Comparison of ENCODE assay signal across 30 cellular contexts in genomic region chr2:154992826-154993225, GRCh38.
A peak's percentile ranks its signal among the peaks of the same experiment; 100 is the strongest.
DNase-seq lines count a peak whose midpoint lies in the region; ATAC-seq and TF ChIP-seq lines count a peak whose summit lies in the region.
"Had no signal": no experiment of that assay in that cellular context is flagged by ENCODE, and none has a peak within 500 bp of the region (broad histone marks: within the 10 kb centered on the region; RNA-seq: fewer than 3 reads in every experiment).

No MANE protein-coding gene starts in this region.

- H3F3A ChIP-seq in OCI-LY1 (ENCODE audit: insufficient read depth, low read length) = no peaks in the 10 kb centered on the region

- H3K27ac Mint-ChIP-seq in Calu3 (ENCODE audit: unreplicated experiment) = no peak overlapping the region
- H3K27ac Mint-ChIP-seq: activated B cell treated with CpG ODN at 0.5 μM for 24 hours; activated naive CD4-positive, alpha-beta T cell treated with anti-CD3 and anti-CD28 coated beads, Interleukin-2, amount 10 ng/mL, durations not matched to agents 7 days and 5 days; memory B cell; stimulated activated effector memory CD8-positive, alpha-beta T cell treated with anti-CD3 and anti-CD28 coated beads, Interleukin-12 subunit alpha, Interleukin-12 subunit beta, amount 100 ng/mL, for 72 hours; type B pancreatic cell had no signal

- H3K4me3 Mint-ChIP-seq in Calu3 (ENCODE audit: low read depth, unreplicated experiment) = no peak overlapping the region
- H3K4me3 Mint-ChIP-seq: activated B cell treated with CpG ODN at 0.5 μM for 24 hours; activated naive CD4-positive, alpha-beta T cell treated with anti-CD3 and anti-CD28 coated beads, Interleukin-2, amount 10 ng/mL, durations not matched to agents 7 days and 5 days; memory B cell; stimulated activated effector memory CD8-positive, alpha-beta T cell treated with anti-CD3 and anti-CD28 coated beads, Interleukin-12 subunit alpha, Interleukin-12 subunit beta, amount 100 ng/mL, for 72 hours; type B pancreatic cell had no signal

- H3K4me3 ChIP-seq in OCI-LY1 (ENCODE audit: low read depth, low read length, poor library complexity, severe bottlenecking) = no peak overlapping the region
- H3K4me3 ChIP-seq: BLaER1, esophagus muscularis mucosa, hepatocyte, SJSA1 had no signal

- CTCF ChIA-PET in Calu3 (lab: Charles Lee) = no interaction called here

- H3K9me3 Mint-ChIP-seq in Calu3 (ENCODE audit: low read depth, unreplicated experiment) = no peaks in the 10 kb centered on the region
- H3K9me3 Mint-ChIP-seq: type B pancreatic cell had no signal

- H3K27me3 ChIP-seq in OCI-LY1 (ENCODE audit: insufficient read depth, low read length) = no peaks in the 10 kb centered on the region
- H3K27me3 ChIP-seq: BLaER1, esophagus muscularis mucosa, foreskin keratinocyte, hepatocyte, SJSA1 had no signal

- no peaks in the 10 kb centered on the region for H3K36me3 ChIP-seq in OCI-LY1 (ENCODE audit: insufficient read depth, low read length)
- H3K36me3 ChIP-seq: BLaER1, esophagus muscularis mucosa, SJSA1 had no signal

- no peaks in the 10 kb centered on the region for H3K4me1 Mint-ChIP-seq in Calu3 (ENCODE audit: low read depth, unreplicated experiment)
- H3K4me1 Mint-ChIP-seq: activated B cell treated with CpG ODN at 0.5 μM for 24 hours; activated naive CD4-positive, alpha-beta T cell treated with anti-CD3 and anti-CD28 coated beads, Interleukin-2, amount 10 ng/mL, durations not matched to agents 7 days and 5 days; memory B cell; stimulated activated effector memory CD8-positive, alpha-beta T cell treated with anti-CD3 and anti-CD28 coated beads, Interleukin-12 subunit alpha, Interleukin-12 subunit beta, amount 100 ng/mL, for 72 hours had no signal

- TF ChIP-seq CTCF in OCI-LY1 (IDR thresholded peaks at IDR 0.05; ENCODE audit: low read length) = no peak
- TF ChIP-seq CTCF in Calu3 (IDR thresholded peaks at IDR 0.05; ENCODE audit: unreplicated experiment) = no peak

- H3K9ac ChIP-seq in OCI-LY1 (ENCODE audit: low read length) = peak overlapping the region; percentile 6; the same call in 1 of the 2 replicates
- H3K9ac ChIP-seq: BLaER1 had no signal

- DNase-seq in NCI-H2227 treated with DMSO at 0.1 percent for 48 hours (lab: John Stamatoyannopoulos, UW) (peak; percentile 20), NCI-H2227 (lab: John Stamatoyannopoulos, UW; ENCODE audit: unreplicated experiment) (no peak), H4 (ENCODE audit: low spot score) (peak; percentile 27), medulla oblongata (ENCODE audit: extremely low spot score) (peak; percentile 2), Calu3 (no peak), HPDE6-E6E7 (ENCODE audit: extremely low spot score) (no peak)
- DNase-seq: ACHN; activated B cell treated with CpG ODN at 0.5 μM for 24 hours; activated CD4-positive, alpha-beta T cell treated with anti-CD3 and anti-CD28 coated beads, Interleukin-2, amount 50 U/mL, for 4 hours; activated naive CD4-positive, alpha-beta T cell treated with anti-CD3 and anti-CD28 coated beads, Interleukin-2, amount 10 ng/mL, durations not matched to agents 7 days and 5 days; amniotic stem cell; foreskin keratinocyte; Kasumi-1; left cardiac atrium; NCI-H1930; NCI-H526 treated with DMSO at 0.1 percent for 48 hours; RPMI8226; stimulated activated CD4-positive, alpha-beta T cell treated with anti-CD3 and anti-CD28 coated beads, Interleukin-4, amount 100 ng/mL, for 24 hours; T-helper 1 cell had no signal

- H3K4me2 ChIP-seq in OCI-LY1 (ENCODE audit: low read length) = no peak overlapping the region; the same call in 1 of the 2 replicates
- H3K4me2 ChIP-seq: BLaER1, hepatocyte had no signal

- H2AFZ ChIP-seq in OCI-LY1 (ENCODE audit: low read length) = peak overlapping the region; percentile 90; the same call in 1 of the 2 replicates
- H2AFZ ChIP-seq: hepatocyte had no signal

- no peaks in the 10 kb centered on the region for H3K9me2 ChIP-seq in OCI-LY1 (ENCODE audit: low read depth, low read length)

- no peaks in the 10 kb centered on the region for H3K27me3 Mint-ChIP-seq in Calu3 (ENCODE audit: unreplicated experiment)
- H3K27me3 Mint-ChIP-seq: activated B cell treated with CpG ODN at 0.5 μM for 24 hours; activated naive CD4-positive, alpha-beta T cell treated with anti-CD3 and anti-CD28 coated beads, Interleukin-2, amount 10 ng/mL, durations not matched to agents 7 days and 5 days; memory B cell; type B pancreatic cell had no signal

- H3K79me2 ChIP-seq in OCI-LY1 (ENCODE audit: insufficient read depth, low read length) = no peaks in the 10 kb centered on the region
- H3K79me2 ChIP-seq: hepatocyte had no signal

- BruUV-seq in Calu3 (replicated peaks; lab: Mats Ljungman, UMichigan) = no TSS peak

- H3K9me3 ChIP-seq in OCI-LY1 (ENCODE audit: low read length) = no peaks in the 10 kb centered on the region
- H3K9me3 ChIP-seq: BLaER1, esophagus muscularis mucosa had no signal

- H3K27ac ChIP-seq in OCI-LY1 (ENCODE audit: low read depth, low read length, poor library complexity, severe bottlenecking) = peak overlapping the region; percentile 10
- H3K27ac ChIP-seq: BLaER1, esophagus muscularis mucosa, foreskin keratinocyte, hepatocyte, HL-60, SJSA1 had no signal

- peaks cover 5% of the 10 kb centered on the region for H3K4me1 ChIP-seq in OCI-LY1 (ENCODE audit: insufficient read depth, low read length, severe bottlenecking)
- H3K4me1 ChIP-seq: BLaER1, esophagus muscularis mucosa, foreskin keratinocyte, SJSA1 had no signal

- no peaks in the 10 kb centered on the region for H4K20me1 ChIP-seq in OCI-LY1 (ENCODE audit: insufficient read depth, low read length)
- H4K20me1 ChIP-seq: BLaER1 had no signal

- intact Hi-C loops in Calu3 (cut with micrococcal nuclease; ENCODE audit: unreplicated experiment) = no loop called here

- no peak for ATAC-seq in GM18907 (IDR thresholded peaks at IDR 0.05; ENCODE audit: unreplicated experiment)
- ATAC-seq: foreskin keratinocyte; left cardiac atrium; sciatic nerve; stimulated activated effector memory CD8-positive, alpha-beta T cell treated with anti-CD3 and anti-CD28 coated beads, Interleukin-12 subunit alpha, Interleukin-12 subunit beta, amount 100 ng/mL, for 72 hours had no signal

- H3K36me3 Mint-ChIP-seq in Calu3 (ENCODE audit: insufficient read depth, unreplicated experiment) = no peaks in the 10 kb centered on the region
- H3K36me3 Mint-ChIP-seq: activated naive CD4-positive, alpha-beta T cell treated with anti-CD3 and anti-CD28 coated beads, Interleukin-2, amount 10 ng/mL, durations not matched to agents 7 days and 5 days; memory B cell; stimulated activated effector memory CD8-positive, alpha-beta T cell treated with anti-CD3 and anti-CD28 coated beads, Interleukin-12 subunit alpha, Interleukin-12 subunit beta, amount 100 ng/mL, for 72 hours; type B pancreatic cell had no signal

Comparison
In these comparisons a context has a peak if more than half of its experiments do, and no peak if none do; other contexts are left out.
1. DNase-seq: peak in NCI-H2227 treated with DMSO at 0.1 percent for 48 hours (single experiment), H4 (single experiment) and medulla oblongata (single experiment); none in NCI-H2227 (single experiment), Calu3 (single experiment) and HPDE6-E6E7 (single experiment).